In genomic region chr11:76395296-76395695, GRCh38 we compare ENCODE assay signal across 36 cellular contexts.
"Had no signal": no experiment of that assay in that cellular context is flagged by ENCODE, and none has a peak within 500 bp of the region (broad histone marks: within the 10 kb centered on the region; RNA-seq: fewer than 3 reads in every experiment).

No MANE protein-coding gene starts in this region.

- ATAC-seq: activated CD8-positive, alpha-beta T cell treated with anti-CD3 and anti-CD28 coated beads for 36 hours; activated naive CD4-positive, alpha-beta T cell treated with anti-CD3 and anti-CD28 coated beads, Interleukin-2, amount 50 U/mL, for 72 hours; activated T-cell treated with anti-CD3 and anti-CD28 coated beads, Interleukin-2, amount 50 U/mL, for 4 hours; activated T-cell treated with anti-CD3 and anti-CD28 coated beads, Interleukin-2, amount 50 U/mL, for 72 hours; activated T-helper 17 cell treated with anti-CD3 and anti-CD28 coated beads, Interleukin-2, amount 50 U/mL, for 72 hours; body of pancreas had no signal

- H3K4me1 ChIP-seq: breast epithelium had no signal

- H3K4me3 Mint-ChIP-seq: activated B cell treated with CpG ODN at 0.5 μM for 24 hours; activated CD4-positive, alpha-beta memory T cell treated with anti-CD3 and anti-CD28 coated beads for 36 hours; activated CD4-positive, alpha-beta T cell treated with anti-CD3 and anti-CD28 coated beads, Interleukin-2, amount 10 ng/mL, durations not matched to agents 24 days and 14 days; activated CD8-positive, alpha-beta T cell treated with anti-CD3 and anti-CD28 coated beads for 36 hours; activated naive CD4-positive, alpha-beta T cell treated with anti-CD3 and anti-CD28 coated beads for 36 hours; activated naive CD8-positive, alpha-beta T cell treated with anti-CD3 and anti-CD28 coated beads for 36 hours; activated T-cell treated with anti-CD3 and anti-CD28 coated beads, Interleukin-2, amount 50 U/mL, for 4 hours; activated T-cell treated with anti-CD3 and anti-CD28 coated beads, Interleukin-2, amount 50 U/mL, for 72 hours; activated T-helper 1 cell treated with anti-CD3 and anti-CD28 coated beads, Interleukin-12 subunit alpha, Interleukin-12 subunit beta, Interleukin-2, Interleukin-4 antibody, amounts not matched to agents 30 ng/mL and 10 ng/mL and 1 ng/mL, durations not matched to agents 14 hours and 24 hours and 36 hours; activated T-helper 17 cell treated with anti-CD3 and anti-CD28 coated beads, Interleukin-2, amount 50 U/mL, for 72 hours; T-helper 1 cell treated with Interleukin-12 subunit alpha and Interleukin-12 subunit beta and Interleukin-4 antibody, amounts not matched to agents 30 μg/mL and 1 μg/mL, for 36 hours; T-helper 2 cell treated with Interferon-gamma antibody and Interleukin-4, amounts not matched to agents 5 μg/mL and 100 μg/mL, for 36 hours had no signal

- H3K36me3 Mint-ChIP-seq: activated CD4-positive, alpha-beta memory T cell treated with anti-CD3 and anti-CD28 coated beads for 36 hours; activated naive CD4-positive, alpha-beta T cell treated with anti-CD3 and anti-CD28 coated beads, Interleukin-2, amount 50 U/mL, for 72 hours; activated naive CD8-positive, alpha-beta T cell treated with anti-CD3 and anti-CD28 coated beads for 36 hours had no signal

- H3K27ac ChIP-seq: adrenal gland, body of pancreas, brain microvascular endothelial cell, breast epithelium, VCaP had no signal

- H3K27me3 Mint-ChIP-seq: activated B cell treated with CpG ODN at 0.5 μM for 24 hours; activated CD4-positive, alpha-beta memory T cell treated with anti-CD3 and anti-CD28 coated beads for 36 hours; activated CD8-positive, alpha-beta T cell treated with anti-CD3 and anti-CD28 coated beads for 36 hours; activated naive CD8-positive, alpha-beta T cell treated with anti-CD3 and anti-CD28 coated beads for 36 hours; activated T-helper 17 cell treated with anti-CD3 and anti-CD28 coated beads, Interleukin-2, amount 50 U/mL, for 72 hours had no signal

- H3K27ac Mint-ChIP-seq: activated B cell treated with CpG ODN at 0.5 μM for 24 hours; activated CD4-positive, alpha-beta memory T cell treated with anti-CD3 and anti-CD28 coated beads for 36 hours; activated CD4-positive, alpha-beta T cell treated with anti-CD3 and anti-CD28 coated beads, Interleukin-2, amount 10 ng/mL, durations not matched to agents 24 days and 14 days; activated CD8-positive, alpha-beta T cell treated with anti-CD3 and anti-CD28 coated beads for 36 hours; activated naive CD4-positive, alpha-beta T cell treated with anti-CD3 and anti-CD28 coated beads for 36 hours; activated naive CD4-positive, alpha-beta T cell treated with anti-CD3 and anti-CD28 coated beads, Interleukin-2, amount 50 U/mL, for 72 hours; activated naive CD8-positive, alpha-beta T cell treated with anti-CD3 and anti-CD28 coated beads for 36 hours; activated T-cell treated with anti-CD3 and anti-CD28 coated beads, Interleukin-2, amount 50 U/mL, for 72 hours; activated T-helper 1 cell treated with anti-CD3 and anti-CD28 coated beads, Interleukin-12 subunit alpha, Interleukin-12 subunit beta, Interleukin-2, Interleukin-4 antibody, amounts not matched to agents 30 ng/mL and 10 ng/mL and 1 ng/mL, durations not matched to agents 14 hours and 24 hours and 36 hours; activated T-helper 17 cell treated with anti-CD3 and anti-CD28 coated beads, Interleukin-2, amount 50 U/mL, for 72 hours; T-helper 1 cell treated with Interleukin-12 subunit alpha and Interleukin-12 subunit beta and Interleukin-4 antibody, amounts not matched to agents 30 μg/mL and 1 μg/mL, for 36 hours; T-helper 2 cell treated with Interferon-gamma antibody and Interleukin-4, amounts not matched to agents 5 μg/mL and 100 μg/mL, for 36 hours had no signal

- H3K4me3 ChIP-seq: adrenal gland, body of pancreas, breast epithelium had no signal

- H3K27me3 ChIP-seq: adrenal gland, body of pancreas, brain microvascular endothelial cell, breast epithelium had no signal

- H3K4me1 Mint-ChIP-seq: activated CD4-positive, alpha-beta T cell treated with anti-CD3 and anti-CD28 coated beads, Interleukin-2, amount 10 ng/mL, durations not matched to agents 24 days and 14 days; activated naive CD8-positive, alpha-beta T cell treated with anti-CD3 and anti-CD28 coated beads for 36 hours; activated T-helper 17 cell treated with anti-CD3 and anti-CD28 coated beads, Interleukin-2, amount 50 U/mL, for 72 hours had no signal

- H3K9me3 ChIP-seq: adrenal gland, body of pancreas, breast epithelium had no signal

- H3K9me3 Mint-ChIP-seq: activated B cell treated with CpG ODN at 0.5 μM for 24 hours; activated CD4-positive, alpha-beta memory T cell treated with anti-CD3 and anti-CD28 coated beads for 36 hours; activated CD4-positive, alpha-beta T cell treated with anti-CD3 and anti-CD28 coated beads, Interleukin-2, amount 10 ng/mL, durations not matched to agents 24 days and 14 days; activated CD8-positive, alpha-beta T cell treated with anti-CD3 and anti-CD28 coated beads for 36 hours; activated naive CD4-positive, alpha-beta T cell treated with anti-CD3 and anti-CD28 coated beads for 36 hours; activated naive CD4-positive, alpha-beta T cell treated with anti-CD3 and anti-CD28 coated beads, Interleukin-2, amount 50 U/mL, for 72 hours; activated naive CD8-positive, alpha-beta T cell treated with anti-CD3 and anti-CD28 coated beads for 36 hours; activated T-cell treated with anti-CD3 and anti-CD28 coated beads, Interleukin-2, amount 50 U/mL, for 4 hours; activated T-cell treated with anti-CD3 and anti-CD28 coated beads, Interleukin-2, amount 50 U/mL, for 72 hours; activated T-helper 1 cell treated with anti-CD3 and anti-CD28 coated beads, Interleukin-12 subunit alpha, Interleukin-12 subunit beta, Interleukin-2, Interleukin-4 antibody, amounts not matched to agents 30 ng/mL and 10 ng/mL and 1 ng/mL, durations not matched to agents 14 hours and 24 hours and 36 hours; activated T-helper 17 cell treated with anti-CD3 and anti-CD28 coated beads, Interleukin-2, amount 50 U/mL, for 72 hours; T-helper 1 cell treated with Interleukin-12 subunit alpha and Interleukin-12 subunit beta and Interleukin-4 antibody, amounts not matched to agents 30 μg/mL and 1 μg/mL, for 36 hours; T-helper 2 cell treated with Interferon-gamma antibody and Interleukin-4, amounts not matched to agents 5 μg/mL and 100 μg/mL, for 36 hours had no signal

- DNase-seq: activated B cell treated with CpG ODN at 0.5 μM for 24 hours; activated CD4-positive, alpha-beta memory T cell treated with anti-CD3 and anti-CD28 coated beads for 36 hours; activated CD4-positive, alpha-beta T cell treated with anti-CD3 and anti-CD28 coated beads for 4 hours; activated CD4-positive, alpha-beta T cell treated with anti-CD3 and anti-CD28 coated beads, Interleukin-2, amount 10 ng/mL, durations not matched to agents 24 days and 14 days; activated CD4-positive, alpha-beta T cell treated with anti-CD3 and anti-CD28 coated beads, Interleukin-2, amount 50 U/mL, for 1 hour; activated CD4-positive, alpha-beta T cell treated with anti-CD3 and anti-CD28 coated beads, Interleukin-2, amount 50 U/mL, for 4 hours; activated CD4-positive, CD25-positive, alpha-beta regulatory T cell treated with anti-CD3 and anti-CD28 coated beads, Interleukin-2, amount 50 U/mL, for 72 hours; activated CD8-positive, alpha-beta memory T cell treated with anti-CD3 and anti-CD28 coated beads, Interleukin-2, amount 50 U/mL, for 4 hours; activated CD8-positive, alpha-beta T cell treated with anti-CD3 and anti-CD28 coated beads for 36 hours; activated effector memory CD4-positive, alpha-beta T cell treated with anti-CD3 and anti-CD28 coated beads, Interleukin-2, amount 50 U/mL, for 16 hours; activated gamma-delta T cell treated with Interleukin-2 at 50 U/mL for 16 hours; activated naive CD4-positive, alpha-beta T cell; activated naive CD4-positive, alpha-beta T cell treated with anti-CD3 and anti-CD28 coated beads for 36 hours; activated naive CD4-positive, alpha-beta T cell treated with anti-CD3 and anti-CD28 coated beads, Interleukin-2, amount 50 U/mL, for 16 hours; activated naive CD8-positive, alpha-beta T cell treated with anti-CD3 and anti-CD28 coated beads for 36 hours; activated T-cell treated with anti-CD3 and anti-CD28 coated beads for 4 hours; activated T-cell treated with anti-CD3 and anti-CD28 coated beads, Interleukin-2, amount 50 U/mL, for 1 hour; activated T-cell treated with anti-CD3 and anti-CD28 coated beads, Interleukin-2, amount 50 U/mL, for 4 hours; activated T-cell treated with anti-CD3 and anti-CD28 coated beads, Interleukin-2, amount 50 U/mL, for 72 hours; adrenal gland; amniotic stem cell; aorta; body of pancreas; brain microvascular endothelial cell; central memory CD4-positive, alpha-beta T cell; cerebellar nuclear complex; T-helper 1 cell; T-helper 2 cell; T-helper 9 cell had no signal

- H3K36me3 ChIP-seq: adrenal gland, brain microvascular endothelial cell, breast epithelium had no signal
